In genomic region chr1:61579815-61580214, GRCh38 we compare ENCODE assay signal across 28 cellular contexts.
"Had no signal": no experiment of that assay in that cellular context is flagged by ENCODE, and none has a peak within 500 bp of the region (broad histone marks: within the 10 kb centered on the region; RNA-seq: fewer than 3 reads in every experiment).

No MANE protein-coding gene starts in this region.

- H3K9me3 Mint-ChIP-seq: activated CD4-positive, alpha-beta T cell treated with anti-CD3 and anti-CD28 coated beads, Interleukin-2, amount 10 ng/mL, durations not matched to agents 24 days and 14 days; activated naive CD4-positive, alpha-beta T cell treated with anti-CD3 and anti-CD28 coated beads, Interleukin-2, amount 50 U/mL, for 24 hours; activated T-cell treated with anti-CD3 and anti-CD28 coated beads, Interleukin-2, amount 50 U/mL, for 24 hours; activated T-helper 2 cell treated with anti-CD3 and anti-CD28 coated beads, Interferon-gamma antibody, Interleukin-2, Interleukin-4, amounts not matched to agents 10 μg/mL and 5 μg/mL and 100 μg/mL, durations not matched to agents 14 hours and 24 hours and 36 hours had no signal

- H3K4me1 ChIP-seq: ascending aorta, breast epithelium, SJCRH30 had no signal

- H3K36me3 Mint-ChIP-seq: activated naive CD4-positive, alpha-beta T cell treated with anti-CD3 and anti-CD28 coated beads, Interleukin-2, amount 50 U/mL, for 24 hours; activated naive CD8-positive, alpha-beta T cell treated with anti-CD3 and anti-CD28 coated beads, Interleukin-2, amount 10 ng/mL, durations not matched to agents 7 days and 5 days had no signal

- H3K4me3 ChIP-seq: ascending aorta, breast epithelium, SJCRH30, SK-N-MC had no signal

- H3K9me3 ChIP-seq: ascending aorta, breast epithelium, SJCRH30 had no signal

- H3K27ac Mint-ChIP-seq: activated CD4-positive, alpha-beta T cell treated with anti-CD3 and anti-CD28 coated beads, Interleukin-2, amount 10 ng/mL, durations not matched to agents 24 days and 14 days; activated CD8-positive, alpha-beta T cell treated with anti-CD3 and anti-CD28 coated beads, Interleukin-2, amount 10 ng/mL, durations not matched to agents 7 days and 5 days; activated naive CD4-positive, alpha-beta T cell treated with anti-CD3 and anti-CD28 coated beads, Interleukin-2, amount 50 U/mL, for 24 hours; activated naive CD8-positive, alpha-beta T cell treated with anti-CD3 and anti-CD28 coated beads, Interleukin-2, amount 10 ng/mL, durations not matched to agents 7 days and 5 days; activated T-cell treated with anti-CD3 and anti-CD28 coated beads, Interleukin-2, amount 50 U/mL, for 24 hours; activated T-helper 2 cell treated with anti-CD3 and anti-CD28 coated beads, Interferon-gamma antibody, Interleukin-2, Interleukin-4, amounts not matched to agents 10 μg/mL and 5 μg/mL and 100 μg/mL, durations not matched to agents 14 hours and 24 hours and 36 hours; IgD-negative memory B cell had no signal

- H3K4me3 Mint-ChIP-seq: activated CD4-positive, alpha-beta T cell treated with anti-CD3 and anti-CD28 coated beads, Interleukin-2, amount 10 ng/mL, durations not matched to agents 24 days and 14 days; activated CD8-positive, alpha-beta T cell treated with anti-CD3 and anti-CD28 coated beads, Interleukin-2, amount 10 ng/mL, durations not matched to agents 7 days and 5 days; activated naive CD4-positive, alpha-beta T cell treated with anti-CD3 and anti-CD28 coated beads, Interleukin-2, amount 50 U/mL, for 24 hours; activated naive CD8-positive, alpha-beta T cell treated with anti-CD3 and anti-CD28 coated beads, Interleukin-2, amount 10 ng/mL, durations not matched to agents 7 days and 5 days; activated T-cell treated with anti-CD3 and anti-CD28 coated beads, Interleukin-2, amount 50 U/mL, for 24 hours; IgD-negative memory B cell had no signal

- H3K27me3 ChIP-seq: ascending aorta, breast epithelium, SJCRH30 had no signal

- H3K4me1 Mint-ChIP-seq: activated CD4-positive, alpha-beta T cell treated with anti-CD3 and anti-CD28 coated beads, Interleukin-2, amount 10 ng/mL, durations not matched to agents 24 days and 14 days; activated naive CD4-positive, alpha-beta T cell treated with anti-CD3 and anti-CD28 coated beads, Interleukin-2, amount 50 U/mL, for 24 hours; activated naive CD8-positive, alpha-beta T cell treated with anti-CD3 and anti-CD28 coated beads, Interleukin-2, amount 10 ng/mL, durations not matched to agents 7 days and 5 days; IgD-negative memory B cell had no signal

- H3K36me3 ChIP-seq: ascending aorta, breast epithelium, SJCRH30 had no signal

- ATAC-seq: activated CD8-positive, alpha-beta T cell treated with anti-CD3 and anti-CD28 coated beads, Interleukin-2, amount 10 ng/mL, durations not matched to agents 7 days and 5 days; Panc1 had no signal

- H3K27ac ChIP-seq: ascending aorta, breast epithelium, SJCRH30, SK-N-MC had no signal

- DNase-seq: activated CD4-positive, alpha-beta T cell treated with anti-CD3 and anti-CD28 coated beads, Interleukin-2, amount 10 ng/mL, durations not matched to agents 24 days and 14 days; activated CD4-positive, alpha-beta T cell treated with anti-CD3 and anti-CD28 coated beads, Interleukin-2, amount 50 U/mL, for 48 hours; activated CD8-positive, alpha-beta T cell treated with anti-CD3 and anti-CD28 coated beads, Interleukin-2, amount 10 ng/mL, durations not matched to agents 7 days and 5 days; activated gamma-delta T cell; activated naive CD4-positive, alpha-beta T cell treated with Interleukin-2 at 50 U/mL for 16 hours; activated naive CD8-positive, alpha-beta T cell treated with anti-CD3 and anti-CD28 coated beads, Interleukin-2, amount 10 ng/mL, durations not matched to agents 7 days and 5 days; activated T-cell treated with anti-CD3 and anti-CD28 coated beads, Interleukin-2, amount 50 U/mL, for 24 hours; amygdala; caudate nucleus; Karpas-422; KBM-7; NCI-H1105; NCI-H1417 treated with DMSO at 0.1 percent for 48 hours; NCI-H187 treated with DMSO at 0.1 percent for 48 hours; NCI-H2081; NCI-H2171 treated with DMSO at 0.1 percent for 48 hours; NCI-H2227 treated with DMSO at 0.1 percent for 48 hours; NCI-H446; NCI-H510A treated with DMSO at 0.1 percent for 48 hours; SJCRH30; T1000 had no signal
